In the genomic region with DNA sequence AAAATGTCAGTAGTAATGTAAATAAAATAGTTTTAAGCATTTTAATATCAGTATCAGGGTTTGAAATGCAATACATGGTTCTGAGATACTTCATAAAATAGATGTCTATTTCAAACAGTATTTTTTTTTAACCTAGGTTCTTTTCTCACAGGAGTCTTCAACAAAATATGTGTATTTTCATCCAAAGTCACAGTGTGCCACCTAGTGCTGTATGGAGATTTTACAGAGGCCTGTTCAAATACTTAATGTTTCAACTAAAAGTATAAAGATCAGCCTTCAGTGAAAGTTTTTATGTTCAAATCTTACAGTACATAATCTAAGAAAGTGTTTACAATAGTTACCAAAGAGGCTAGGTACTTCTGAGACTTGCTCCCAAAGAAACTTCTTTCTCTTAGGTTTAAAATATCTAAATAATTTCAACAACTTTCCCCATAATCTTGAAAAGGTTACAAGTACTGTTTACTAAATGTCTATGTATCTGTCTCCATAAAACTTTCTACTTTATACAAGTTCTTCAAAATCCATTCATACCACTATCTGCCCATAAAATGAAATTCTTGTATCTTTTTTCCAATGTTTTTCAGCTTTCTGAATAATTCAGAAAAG, we compare ENCODE assay signal across 8 cellular contexts. TPM values are rescaled to one million over a fixed set of nuclear protein-coding genes. Genes with fewer than 3 reads are reported as not detected.
DNase-seq lines count a peak whose midpoint lies in the region; FAIRE-seq and TF ChIP-seq lines count a peak whose summit lies in the region.

No MANE protein-coding gene starts in this region.

- peak; percentile 71 for TF ChIP-seq CTCF in A673 (conservative IDR thresholded peaks at IDR 0.05; ENCODE audit: low read depth, low read length)
- peak; percentile 45 for TF ChIP-seq CTCF in GM12865 (IDR thresholded peaks at IDR 0.05; ENCODE audit: insufficient read depth, low read depth, low read length, missing control alignments)
- peak; percentile 64 for TF ChIP-seq CTCF in OCI-LY1 (IDR thresholded peaks at IDR 0.05; ENCODE audit: low read length)
- TF ChIP-seq CTCF in testis (IDR thresholded peaks at IDR 0.05), result peak in 1 of 3 experiments; percentile 35

- no peaks in the 10 kb centered on the region for H4K20me1 ChIP-seq in OCI-LY1 (ENCODE audit: insufficient read depth, low read length)

- H3K4me3 ChIP-seq in A673 (ENCODE audit: low read depth, low read length, poor library complexity, severe bottlenecking) (no peak overlapping the region), GM12865 (ENCODE audit: low read depth, low read length) (no peak overlapping the region), OCI-LY1 (ENCODE audit: low read depth, low read length, poor library complexity, severe bottlenecking) (no peak overlapping the region), testis (no peak overlapping the region)

- intact Hi-C loops in A673 (cut with micrococcal nuclease; ENCODE audit: unreplicated experiment) (loop anchor here (2.0 to 5.0 kb wide), 2 partner anchors 630 to 682 kb away; no protein-coding TSS in a partner anchor), testis (cut with DNase I; ENCODE audit: low total_unique reads) (no loop called here)

- no peaks in the 10 kb centered on the region for H3K9me2 ChIP-seq in OCI-LY1 (ENCODE audit: low read depth, low read length)

- no peaks in the 10 kb centered on the region for H3K79me2 ChIP-seq in OCI-LY1 (ENCODE audit: insufficient read depth, low read length)

- CTCF ChIA-PET in A673 (lab: Charles Lee), result no interaction called here

- TF ChIP-seq POLR2A in testis (IDR thresholded peaks at IDR 0.05), result no peak

- H3K4me2 ChIP-seq in OCI-LY1 (ENCODE audit: low read length), result no peak overlapping the region

- no peaks in the 10 kb centered on the region for H3K27me3 ChIP-seq in A673 (replicated peaks; ENCODE audit: insufficient read depth, low read depth, low read length, poor library complexity)
- H3K27me3 ChIP-seq in OCI-LY1 (ENCODE audit: insufficient read depth, low read length), result no peaks in the 10 kb centered on the region
- H3K27me3 ChIP-seq in testis, result no peaks in the 10 kb centered on the region

- no peak overlapping the region for H3K27ac ChIP-seq in A673 (ENCODE audit: low read depth, low read length, poor library complexity, severe bottlenecking)
- H3K27ac ChIP-seq in OCI-LY1 (ENCODE audit: low read depth, low read length, poor library complexity, severe bottlenecking), result no peak overlapping the region
- H3K27ac ChIP-seq in testis, result no peak overlapping the region

- H3F3A ChIP-seq in OCI-LY1 (ENCODE audit: insufficient read depth, low read length), result no peaks in the 10 kb centered on the region; the same call in 1 of the 2 replicates

- peaks cover 4% of the 10 kb centered on the region for H3K4me1 ChIP-seq in A673 (ENCODE audit: insufficient read depth, low read length, poor library complexity, severe bottlenecking)
- no peaks in the 10 kb centered on the region for H3K4me1 ChIP-seq in OCI-LY1 (ENCODE audit: insufficient read depth, low read length, severe bottlenecking)
- no peaks in the 10 kb centered on the region for H3K4me1 ChIP-seq in testis

- FAIRE-seq in RCC 7860 (lab: Jason Lieb, UNC), result no peak

- no peak overlapping the region for H3K9ac ChIP-seq in OCI-LY1 (ENCODE audit: low read length)

- no TSS peak for BruUV-seq in A673 (replicated peaks; lab: Mats Ljungman, UMichigan)

- POLR2A ChIA-PET in A673 (lab: Charles Lee; ENCODE audit: low non-redundant PET), result interaction anchor here (0.5 kb wide), 1 partner anchor 530 kb away, joined by 3 read pairs; the partner anchor contains the start of gene ISL2

- H2AFZ ChIP-seq in OCI-LY1 (ENCODE audit: low read length), result no peak overlapping the region

- no peaks in the 10 kb centered on the region for H3K9me3 ChIP-seq in A673 (ENCODE audit: low read depth, low read length, poor library complexity, severe bottlenecking)
- H3K9me3 ChIP-seq in OCI-LY1 (ENCODE audit: low read length), result no peaks in the 10 kb centered on the region
- H3K9me3 ChIP-seq in testis, result no peaks in the 10 kb centered on the region

- no peaks in the 10 kb centered on the region for H3K36me3 ChIP-seq in A673 (ENCODE audit: insufficient read depth, low read length, poor library complexity, severe bottlenecking)
- no peaks in the 10 kb centered on the region for H3K36me3 ChIP-seq in OCI-LY1 (ENCODE audit: insufficient read depth, low read length)
- H3K36me3 ChIP-seq in testis (ENCODE audit: low read depth, missing control alignments), result no peaks in the 10 kb centered on the region

- peak; percentile 63 for DNase-seq in A673 (ENCODE audit: low spot score)
- peak; percentile 48 for DNase-seq in GM12865 (ENCODE audit: low read depth)
- peak; percentile 13 for DNase-seq in fibroblast of gingiva (ENCODE audit: low read depth)
- peak; percentile 39 for DNase-seq in pons (ENCODE audit: low spot score)
- DNase-seq in NCI-H146 (lab: John Stamatoyannopoulos, UW), result no peak
- DNase-seq in testis, result no peak
- no peak for DNase-seq in RCC 7860 (ENCODE audit: low spot score)

RNA-seq across cellular contexts. Expression of gene SCAPER, which starts 38.3 kb away (rescaled TPM):
- total RNA-seq in A673 (2021) (21.5 and 28.5 TPM in 2 replicates), testis (10 to 100 TPM; 43.7 to 54.8 TPM)
- 60.7 TPM for polyA plus RNA-seq in testis (ENCODE audit: insufficient read depth, low read depth, low replicate concordance)

Comparison
In these comparisons a context has a peak if more than half of its experiments do, and no peak if none do; other contexts are left out.
1. DNase-seq: peak in A673 (single experiment), GM12865 (single experiment), fibroblast of gingiva (single experiment) and pons (single experiment); none in NCI-H146 (single experiment), testis (single experiment) and RCC 7860 (single experiment).